20 cellular contexts compared by ENCODE assay signal in genomic region chr3:148227534-148227933, GRCh38.
DNase-seq lines count a peak whose midpoint lies in the region; TF ChIP-seq lines count a peak whose summit lies in the region.
"Had no signal": no experiment of that assay in that cellular context is flagged by ENCODE, and none has a peak within 500 bp of the region (broad histone marks: within the 10 kb centered on the region; RNA-seq: fewer than 3 reads in every experiment).

No MANE protein-coding gene starts in this region.

- H3K36me3 ChIP-seq in neuron (ENCODE audit: insufficient read depth, low read length): no peaks in the 10 kb centered on the region
- H3K36me3 ChIP-seq: esophagus squamous epithelium had no signal

- H2AFZ ChIP-seq in neuron (ENCODE audit: low read depth, low read length): peak overlapping the region; percentile 47
- H2AFZ ChIP-seq: PC-9 had no signal

- no peaks in the 10 kb centered on the region for H3K9me3 ChIP-seq in neuron (ENCODE audit: low read length)
- H3K9me3 ChIP-seq: esophagus squamous epithelium had no signal

- peak; percentile 21 for DNase-seq in HFF-Myc (ENCODE audit: extremely low read depth, low read depth)
- peak; percentile 34 for DNase-seq in astrocyte of the cerebellum (ENCODE audit: low read depth)
- peak; percentile 50 for DNase-seq in fibroblast of villous mesenchyme (ENCODE audit: low read depth)
- no peak for DNase-seq in activated CD4-positive, alpha-beta T cell treated with anti-CD3 and anti-CD28 coated beads for 48 hours
- DNase-seq in SKM-1 (lab: John Stamatoyannopoulos, UW; ENCODE audit: unreplicated experiment): no peak
- DNase-seq in KG1 (lab: John Stamatoyannopoulos, UW): no peak
- DNase-seq: activated CD8-positive, alpha-beta memory T cell treated with anti-CD3 and anti-CD28 coated beads, Interleukin-2, amount 50 U/mL, for 48 hours; activated effector memory CD4-positive, alpha-beta T cell treated with Interleukin-2 at 50 U/mL for 16 hours; activated naive CD8-positive, alpha-beta T cell treated with anti-CD3 and anti-CD28 coated beads, Interleukin-2, amount 50 U/mL, for 24 hours; CD8-positive, alpha-beta T cell; effector CD8-positive, alpha-beta T cell; esophagus squamous epithelium; Karpas-422; kidney; natural killer cell; NCI-H1048; NCI-H2029; PC-9; T-helper 2 cell had no signal

- no peaks in the 10 kb centered on the region for H3K27me3 ChIP-seq in neuron (ENCODE audit: insufficient read depth, low read length)
- H3K27me3 ChIP-seq: esophagus squamous epithelium had no signal

- no peak overlapping the region for H3K4me3 ChIP-seq in HFF-Myc (replicated peaks; ENCODE audit: low read depth, low read length)
- no peak overlapping the region for H3K4me3 ChIP-seq in astrocyte of the cerebellum (ENCODE audit: low read depth, low read length)
- H3K4me3 ChIP-seq in fibroblast of villous mesenchyme (ENCODE audit: low read depth, low read length): no peak overlapping the region
- no peak overlapping the region for H3K4me3 ChIP-seq in neuron (ENCODE audit: low read length)
- H3K4me3 ChIP-seq: esophagus squamous epithelium, PC-9 had no signal

- in situ Hi-C loops in astrocyte of the cerebellum (cut with HindIII; ENCODE audit: low sequenced_read_pairs): no loop called here

- no peak for TF ChIP-seq CTCF in HFF-Myc (IDR thresholded peaks at IDR 0.05; ENCODE audit: low read depth, low read length, missing control alignments)
- TF ChIP-seq CTCF in astrocyte of the cerebellum (IDR thresholded peaks at IDR 0.05; ENCODE audit: low read depth, low read length, missing control alignments): no peak
- TF ChIP-seq CTCF in fibroblast of villous mesenchyme (IDR thresholded peaks at IDR 0.05; ENCODE audit: insufficient read depth, low read depth, low read length): no peak

- peaks cover 8% of the 10 kb centered on the region for H3K4me1 ChIP-seq in neuron (ENCODE audit: insufficient read depth, low read length)
- H3K4me1 ChIP-seq: esophagus squamous epithelium had no signal

Comparison
In these comparisons a context has a peak if more than half of its experiments do, and no peak if none do; other contexts are left out.
1. DNase-seq: peak in HFF-Myc (single experiment), astrocyte of the cerebellum (single experiment) and fibroblast of villous mesenchyme (single experiment); none in activated CD4-positive, alpha-beta T cell treated with anti-CD3 and anti-CD28 coated beads for 48 hours (single experiment), SKM-1 (single experiment) and KG1 (single experiment).